ENCODE assay signal across 16 cellular contexts in the genomic region with DNA sequence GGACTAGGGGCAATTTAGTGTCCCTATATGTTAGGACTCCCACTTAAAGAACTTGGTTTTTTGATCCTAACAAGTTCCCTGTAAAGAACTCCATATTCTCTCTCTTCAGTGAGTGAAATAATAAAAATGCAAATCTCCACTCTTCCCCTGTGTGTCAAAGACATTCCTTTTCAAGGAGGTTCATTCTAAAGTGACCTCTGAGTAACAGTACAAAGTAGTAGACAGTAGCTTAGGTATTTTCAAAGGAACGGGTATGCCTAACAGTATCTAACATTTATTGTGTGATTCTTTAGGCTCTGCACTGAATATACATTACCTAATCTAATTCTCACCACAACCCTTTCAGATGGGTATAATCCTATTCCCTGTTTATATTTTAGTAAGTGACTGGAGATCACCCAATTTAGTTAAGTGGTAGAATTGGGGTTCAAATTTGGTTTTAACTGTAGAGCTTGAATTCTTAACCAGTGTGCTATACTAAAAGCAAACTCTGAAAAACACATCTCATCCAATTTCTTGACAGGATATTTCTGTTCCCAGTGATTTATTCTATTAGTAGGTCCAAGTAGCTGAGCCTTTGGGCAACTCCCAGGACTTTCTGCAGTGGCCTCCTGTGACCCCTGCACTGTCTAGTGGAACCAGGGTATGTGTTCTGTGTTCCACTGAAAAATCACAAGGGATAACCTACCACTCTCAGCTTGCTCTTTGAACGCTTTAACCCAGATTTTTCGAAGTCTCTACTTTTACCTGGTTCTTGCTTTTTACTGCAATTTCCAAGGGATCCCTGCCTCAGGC. TPM values are rescaled to one million over a fixed set of nuclear protein-coding genes. Genes with fewer than 3 reads are reported as not detected.
DNase-seq lines count a peak whose midpoint lies in the region; ATAC-seq and TF ChIP-seq lines count a peak whose summit lies in the region.
"Had no signal": no experiment of that assay in that cellular context is flagged by ENCODE, and none has a peak within 500 bp of the region (broad histone marks: within the 10 kb centered on the region; RNA-seq: fewer than 3 reads in every experiment).

No MANE protein-coding gene starts in this region.

- DNase-seq in GM23248: peak; percentile 10
- DNase-seq in choroid plexus epithelial cell (ENCODE audit: low read depth): peak; percentile 26
- no peak for DNase-seq in glutamatergic neuron
- DNase-seq in nephron progenitor cell: no peak
- DNase-seq in left colon: no peak
- no peak for DNase-seq in NCI-H82 treated with DMSO at 0.1 percent for 48 hours (lab: John Stamatoyannopoulos, UW; ENCODE audit: unreplicated experiment)
- no peak for DNase-seq in WTC11 (ENCODE audit: low spot score)
- DNase-seq: CD8-positive, alpha-beta T cell; COR-L47; DMS153; DND-41; GDM1 had no signal

- POLR2A ChIA-PET in WTC11 (lab: Charles Lee): no interaction called here

- intact Hi-C loops in left colon (cut with DNase I, micrococcal nuclease): no loop called here

- CTCF ChIA-PET in WTC11 (lab: Charles Lee): interaction anchor here (0.6 to 2.1 kb wide), 6 partner anchors 11 to 303 kb away, joined by 3 to 12 read pairs (median 4); no protein-coding TSS in a partner anchor

- no peak overlapping the region for H3K4me2 ChIP-seq in GM23248 (ENCODE audit: unreplicated experiment)

- H3K9ac ChIP-seq in GM23248: no peak overlapping the region

- peak overlapping the region; percentile 20; the same call in 1 of the 2 replicates for H2AFZ ChIP-seq in GM23248

- H3K36me3 Mint-ChIP-seq in glutamatergic neuron (ENCODE audit: unreplicated experiment) (no peaks in the 10 kb centered on the region), nephron progenitor cell (ENCODE audit: low read depth) (peaks cover 1% of the 10 kb centered on the region), WTC11 (no peaks in the 10 kb centered on the region)
- H3K36me3 Mint-ChIP-seq: CD14-positive monocyte; CD8-positive, alpha-beta T cell had no signal

- in situ Hi-C loops in GM23248 (cut with MboI): no loop called here

- H3K9me3 Mint-ChIP-seq in glutamatergic neuron (ENCODE audit: unreplicated experiment) (no peaks in the 10 kb centered on the region), nephron progenitor cell (peaks cover 5% of the 10 kb centered on the region), WTC11 (no peaks in the 10 kb centered on the region)
- H3K9me3 Mint-ChIP-seq: CD8-positive, alpha-beta T cell had no signal

- no peak for ATAC-seq in HG03565 (IDR thresholded peaks at IDR 0.05; ENCODE audit: unreplicated experiment)
- ATAC-seq in left colon: no peak
- ATAC-seq in WTC11: no peak
- ATAC-seq: CD8-positive, alpha-beta T cell; HCT116 had no signal

- no peaks in the 10 kb centered on the region for H3K79me2 ChIP-seq in GM23248 (ENCODE audit: insufficient read depth)

- TF ChIP-seq CTCF in choroid plexus epithelial cell (conservative IDR thresholded peaks at IDR 0.05; ENCODE audit: low read depth, low read length) (no peak), glutamatergic neuron (IDR thresholded peaks at IDR 0.05; ENCODE audit: partially characterized antibody, unreplicated experiment) (no peak), nephron progenitor cell (IDR thresholded peaks at IDR 0.05) (no peak), WTC11 (IDR thresholded peaks at IDR 0.05) (no peak)

- no peaks in the 10 kb centered on the region for H3K27me3 ChIP-seq in GM23248 (replicated peaks; ENCODE audit: insufficient read depth)

- no peaks in the 10 kb centered on the region for H3K9me3 ChIP-seq in GM23248 (ENCODE audit: low read depth)

- H3K9me2 ChIP-seq in GM23248 (ENCODE audit: insufficient read depth): no peaks in the 10 kb centered on the region

- H3K4me1 Mint-ChIP-seq in glutamatergic neuron (ENCODE audit: low read depth, unreplicated experiment) (peaks cover 12% of the 10 kb centered on the region), nephron progenitor cell (peaks cover 25% of the 10 kb centered on the region), WTC11 (peaks cover 28% of the 10 kb centered on the region)
- H3K4me1 Mint-ChIP-seq: CD14-positive monocyte had no signal

- H3K4me3 Mint-ChIP-seq in glutamatergic neuron (ENCODE audit: unreplicated experiment) (no peak overlapping the region), nephron progenitor cell (peak overlapping the region; percentile 12), WTC11 (no peak overlapping the region)
- H3K4me3 Mint-ChIP-seq: CD14-positive monocyte; CD8-positive, alpha-beta T cell had no signal

- H3K27me3 Mint-ChIP-seq in glutamatergic neuron (ENCODE audit: unreplicated experiment) (no peaks in the 10 kb centered on the region), nephron progenitor cell (ENCODE audit: low read depth, poor library complexity) (no peaks in the 10 kb centered on the region), WTC11 (ENCODE audit: low read depth) (peaks cover 90% of the 10 kb centered on the region)

- 83% methylated on average over 3 of the region's 3 CpGs for WGBS in GM23248 (ENCODE audit: low coverage in 1 of 2, low lambda C conversion rate in 2 of 2, missing lambda C conversion rate in 2 of 2), 2 experiments

- H4K20me1 ChIP-seq in GM23248 (ENCODE audit: insufficient read depth): no peaks in the 10 kb centered on the region

- no peaks in the 10 kb centered on the region for H3K36me3 ChIP-seq in GM23248 (ENCODE audit: low read depth)

- peaks cover 9% of the 10 kb centered on the region for H3K4me1 ChIP-seq in GM23248 (ENCODE audit: insufficient read depth)

- peak overlapping the region; percentile 13 for H3K27ac Mint-ChIP-seq in glutamatergic neuron (ENCODE audit: unreplicated experiment)
- H3K27ac Mint-ChIP-seq in nephron progenitor cell: peak overlapping the region; percentile 27
- H3K27ac Mint-ChIP-seq in WTC11: no peak overlapping the region
- H3K27ac Mint-ChIP-seq: CD14-positive monocyte; CD8-positive, alpha-beta T cell had no signal

- H3K4me3 ChIP-seq in GM23248 (no peak overlapping the region), choroid plexus epithelial cell (ENCODE audit: low read depth, low read length) (no peak overlapping the region)

- H3K27ac ChIP-seq in GM23248: no peak overlapping the region
- H3K27ac ChIP-seq: 22Rv1 had no signal

- no peaks in the 10 kb centered on the region for H3F3A ChIP-seq in GM23248 (ENCODE audit: insufficient read depth)

TF ChIP-seq in WTC11, 78 proteins besides CTCF, POLR2A, EP300 and RAD21 (continues in another document):
- TF ChIP-seq, protein P1, sequence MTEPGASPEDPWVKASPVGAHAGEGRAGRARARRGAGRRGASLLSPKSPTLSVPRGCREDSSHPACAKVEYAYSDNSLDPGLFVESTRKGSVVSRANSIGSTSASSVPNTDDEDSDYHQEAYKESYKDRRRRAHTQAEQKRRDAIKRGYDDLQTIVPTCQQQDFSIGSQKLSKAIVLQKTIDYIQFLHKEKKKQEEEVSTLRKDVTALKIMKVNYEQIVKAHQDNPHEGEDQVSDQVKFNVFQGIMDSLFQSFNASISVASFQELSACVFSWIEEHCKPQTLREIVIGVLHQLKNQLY (CRISPR knock-in tag; IDR thresholded peaks at IDR 0.05): no peak
- TF ChIP-seq, protein P2, sequence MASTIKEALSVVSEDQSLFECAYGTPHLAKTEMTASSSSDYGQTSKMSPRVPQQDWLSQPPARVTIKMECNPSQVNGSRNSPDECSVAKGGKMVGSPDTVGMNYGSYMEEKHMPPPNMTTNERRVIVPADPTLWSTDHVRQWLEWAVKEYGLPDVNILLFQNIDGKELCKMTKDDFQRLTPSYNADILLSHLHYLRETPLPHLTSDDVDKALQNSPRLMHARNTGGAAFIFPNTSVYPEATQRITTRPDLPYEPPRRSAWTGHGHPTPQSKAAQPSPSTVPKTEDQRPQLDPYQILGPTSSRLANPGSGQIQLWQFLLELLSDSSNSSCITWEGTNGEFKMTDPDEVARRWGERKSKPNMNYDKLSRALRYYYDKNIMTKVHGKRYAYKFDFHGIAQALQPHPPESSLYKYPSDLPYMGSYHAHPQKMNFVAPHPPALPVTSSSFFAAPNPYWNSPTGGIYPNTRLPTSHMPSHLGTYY (CRISPR knock-in tag; IDR thresholded peaks at IDR 0.05): no peak
- TF ChIP-seq CBFB (CRISPR knock-in tag; IDR thresholded peaks at IDR 0.05; ENCODE audit: low read depth) (no peak), ESRRA (CRISPR knock-in tag; IDR thresholded peaks at IDR 0.05; ENCODE audit: borderline replicate concordance) (no peak), FOXK1 (CRISPR knock-in tag; IDR thresholded peaks at IDR 0.05) (no peak), GTF2I (CRISPR knock-in tag; conservative IDR thresholded peaks at IDR 0.05) (no peak)
- TF ChIP-seq, protein P3, sequence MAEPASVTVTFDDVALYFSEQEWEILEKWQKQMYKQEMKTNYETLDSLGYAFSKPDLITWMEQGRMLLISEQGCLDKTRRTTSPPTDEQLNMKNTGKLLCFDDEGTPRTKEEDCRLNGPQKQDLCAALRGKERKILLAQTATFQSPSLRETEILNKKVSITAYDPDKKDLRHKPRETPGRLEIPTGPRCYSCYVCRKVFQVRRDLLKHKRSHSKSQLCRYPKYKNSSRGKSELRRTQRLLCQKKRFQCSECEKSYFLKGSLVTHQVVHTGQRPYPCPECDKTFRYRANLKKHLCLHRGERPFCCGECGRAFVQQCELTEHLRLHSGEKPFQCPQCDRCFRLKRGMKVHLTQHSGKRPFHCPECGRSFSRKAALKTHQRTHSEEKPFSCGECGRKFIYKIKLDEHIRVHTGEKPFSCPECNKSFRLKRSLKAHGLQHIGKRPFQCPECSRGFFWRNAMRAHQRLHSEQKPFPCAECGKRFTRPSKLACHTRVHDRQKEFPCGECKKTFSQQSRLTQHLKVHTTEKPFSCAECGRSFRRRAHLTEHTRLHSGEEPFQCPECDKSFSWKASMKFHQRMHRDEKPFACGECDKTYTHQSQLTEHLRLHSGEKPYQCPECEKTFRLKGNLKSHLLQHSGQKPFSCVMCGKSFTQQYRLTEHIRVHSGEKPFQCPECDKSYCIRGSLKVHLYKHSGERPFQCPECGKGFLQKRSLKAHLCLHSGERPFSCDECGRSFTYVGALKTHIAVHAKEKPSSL (CRISPR knock-in tag; conservative IDR thresholded peaks at IDR 0.05): no peak

RNA-seq across cellular contexts. Expression of a gene that starts 58.2 kb away (rescaled TPM):
- 92.4 and 104 TPM in 2 replicates for total RNA-seq in GM23248 (2014; rRNA removed; shearing (Covaris generic))
- 120 and 124 TPM in 2 replicates for polyA plus RNA-seq in GM23248 (2016; fragmentation: Nextera tagmentation; extraction: Ambion mirVana)
- total RNA-seq in glutamatergic neuron (ENCODE audit: unreplicated experiment) (55.8 TPM), left colon (10 to 100 TPM; 49.5 to 55.4 TPM), WTC11 (2021) (33.0 to 37.3 TPM (median 33.6 TPM) in 3 replicates)

Comparison
In these comparisons a context has a peak if more than half of its experiments do, and no peak if none do; other contexts are left out.
1. DNase-seq: peak in GM23248 (single experiment) and choroid plexus epithelial cell (single experiment); none in glutamatergic neuron (single experiment), nephron progenitor cell (single experiment), left colon (0 of 2), NCI-H82 treated with DMSO at 0.1 percent for 48 hours (single experiment) and WTC11 (single experiment).